In genomic region chr16:21300309-21301167, GRCh38 we compare ENCODE assay signal across 8 cellular contexts. TPM values are rescaled to one million over a fixed set of nuclear protein-coding genes. Genes with fewer than 3 reads are reported as not detected.
DNase-seq lines count a peak whose midpoint lies in the region; ATAC-seq, FAIRE-seq and TF ChIP-seq lines count a peak whose summit lies in the region.

No MANE protein-coding gene starts in this region.

- ATAC-seq in HG02840 (IDR thresholded peaks at IDR 0.05; ENCODE audit: low FRiP score, unreplicated experiment), result peak; percentile 62

- peak; percentile 88 for FAIRE-seq in GM12892 (lab: Jason Lieb, UNC)

- H3K9ac ChIP-seq in skeletal muscle satellite cell (ENCODE audit: low read depth, low read length), result peak overlapping the region; percentile 88

- no peaks in the 10 kb centered on the region for H3K9me3 ChIP-seq in skeletal muscle satellite cell (replicated peaks; ENCODE audit: low read length)

- no peak overlapping the region for H3K27ac ChIP-seq in caudate nucleus (ENCODE audit: low read depth, low read length)

- peak overlapping the region; percentile 97 for H3K4me2 ChIP-seq in skeletal muscle satellite cell (ENCODE audit: low read length)

- H3K27me3 ChIP-seq in skeletal muscle satellite cell (ENCODE audit: control insufficient read depth, insufficient read depth, low read length), result no peaks in the 10 kb centered on the region

- peaks cover 20% of the 10 kb centered on the region for H3K4me1 ChIP-seq in skeletal muscle satellite cell (ENCODE audit: control insufficient read depth, insufficient read depth, low read length)

- peak overlapping the region; percentile 94 for H3K4me3 ChIP-seq in skeletal muscle satellite cell (ENCODE audit: low read length)

- H3K36me3 ChIP-seq in skeletal muscle satellite cell (ENCODE audit: insufficient read depth, low read length), result no peaks in the 10 kb centered on the region

- peak; percentile 47 for DNase-seq in 8988T
- peak; percentile 47 for DNase-seq in GM12892 (ENCODE audit: insufficient read length)
- peak; percentile 84 for DNase-seq in NCI-H1436 (lab: John Stamatoyannopoulos, UW)
- peak; percentile 96 for DNase-seq in SW 1271 (lab: John Stamatoyannopoulos, UW)
- DNase-seq in caudate nucleus (lab: John Stamatoyannopoulos, UW), result peak in 60 of 61 donors; percentile 39 to 97 (median 80)
- peak; percentile 91 for DNase-seq in iPS-NIHi7 (ENCODE audit: extremely low spot score)

- no peak for TF ChIP-seq POLR2A in GM12892 (IDR thresholded peaks at IDR 0.05; ENCODE audit: low read depth, low read length)

RNA-seq across cellular contexts. Expression of gene CRYM, which starts 22.4 kb away (rescaled TPM):
- 1.00 TPM for polyA plus RNA-seq in GM12892 (2012; ENCODE audit: missing spikeins)
- 0.22 and 0.25 TPM in 2 replicates for total RNA-seq in skeletal muscle satellite cell (2012; rRNA removed)
